In genomic region chr5:132546108-132546507, GRCh38 we compare ENCODE assay signal across 1 cellular context.
TF ChIP-seq lines count a peak whose summit lies in the region.

No MANE protein-coding gene starts in this region.

TF ChIP-seq in GM12878, 131 proteins besides CTCF, POLR2A, EP300 and RAD21:
- TF ChIP-seq FOS (IDR thresholded peaks at IDR 0.05; ENCODE audit: borderline replicate concordance, extremely low read depth, insufficient read length) (no peak), JUNB (IDR thresholded peaks at IDR 0.05) (no peak), ZNF207 (IDR thresholded peaks at IDR 0.05; ENCODE audit: borderline replicate concordance) (no peak)
